In the genomic region with DNA sequence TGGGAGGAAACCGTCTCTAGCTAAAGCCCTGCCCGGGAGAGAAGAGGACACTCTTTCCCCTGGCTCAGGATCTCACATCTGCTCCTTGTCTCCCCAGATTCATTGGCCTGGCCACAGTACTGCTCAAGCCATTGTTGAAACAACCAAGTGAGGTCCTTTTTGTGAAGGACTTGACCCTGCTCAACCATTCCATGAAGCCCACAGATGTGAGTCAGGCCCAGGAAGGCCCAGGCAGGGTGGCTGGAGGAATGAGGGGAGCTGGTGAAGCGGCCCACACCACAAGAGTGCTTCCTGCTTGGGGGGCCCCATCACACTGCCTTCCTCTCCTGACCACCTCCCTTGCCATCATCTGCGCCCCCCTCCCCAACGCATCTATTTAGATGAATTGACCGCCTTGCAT, we compare ENCODE assay signal across 1 cellular context.
TF ChIP-seq lines count a peak whose summit lies in the region.

No MANE protein-coding gene starts in this region.

TF ChIP-seq in IMR-90, 13 proteins besides CTCF, POLR2A, EP300 and RAD21 (continued from another document):
- TF ChIP-seq, protein P1, sequence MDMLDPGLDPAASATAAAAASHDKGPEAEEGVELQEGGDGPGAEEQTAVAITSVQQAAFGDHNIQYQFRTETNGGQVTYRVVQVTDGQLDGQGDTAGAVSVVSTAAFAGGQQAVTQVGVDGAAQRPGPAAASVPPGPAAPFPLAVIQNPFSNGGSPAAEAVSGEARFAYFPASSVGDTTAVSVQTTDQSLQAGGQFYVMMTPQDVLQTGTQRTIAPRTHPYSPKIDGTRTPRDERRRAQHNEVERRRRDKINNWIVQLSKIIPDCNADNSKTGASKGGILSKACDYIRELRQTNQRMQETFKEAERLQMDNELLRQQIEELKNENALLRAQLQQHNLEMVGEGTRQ (IDR thresholded peaks at IDR 0.05; ENCODE audit: low read depth, low read length), result no peak
- TF ChIP-seq CHD1 (IDR thresholded peaks at IDR 0.05; ENCODE audit: low read depth, low read length) (no peak), RFX5 (IDR thresholded peaks at IDR 0.05; ENCODE audit: low read depth, low read length) (no peak), CEBPB (IDR thresholded peaks at IDR 0.05; ENCODE audit: low read depth, low read length) (no peak), MAFK (IDR thresholded peaks at IDR 0.05; ENCODE audit: low read depth, low read length) (no peak), NFE2L2 (IDR thresholded peaks at IDR 0.05; ENCODE audit: low read depth, low read length) (no peak)
TF ChIP-seq in IMR-90: peak in this region for 0.
